In genomic region chr6:69303382-69303781, GRCh38 we compare ENCODE assay signal across 8 cellular contexts.
"Had no signal": no experiment of that assay in that cellular context is flagged by ENCODE, and none has a peak within 500 bp of the region (broad histone marks: within the 10 kb centered on the region; RNA-seq: fewer than 3 reads in every experiment).

No MANE protein-coding gene starts in this region.

- H3K27ac ChIP-seq: GM23248, HL-60 had no signal

- H3K4me1 ChIP-seq: HAP-1 had no signal

- H3K9me3 ChIP-seq: HAP-1 had no signal

- H3K36me3 ChIP-seq: HAP-1 had no signal

- H3K4me3 ChIP-seq: GM23248, HAP-1 had no signal

- H2AFZ ChIP-seq: GM23248 had no signal

- DNase-seq: GM23248, GOT3, H7, HFFc6, KG1 had no signal

- H3K9ac ChIP-seq: GM23248 had no signal

- ATAC-seq: HCT116 had no signal
